8 cellular contexts compared by ENCODE assay signal in genomic region chr4:119454491-119455270, GRCh38.
A peak's percentile ranks its signal among the peaks of the same experiment; 100 is the strongest.
DNase-seq lines count a peak whose midpoint lies in the region; ATAC-seq and TF ChIP-seq lines count a peak whose summit lies in the region.
"Not testable (repeated sequence)": the region's sequence is repeated elsewhere in the genome, so short reads cannot be mapped to it uniquely, and the experiment has no call there.

No MANE protein-coding gene starts in this region.

- not testable (repeated sequence) for H4K20me1 ChIP-seq in MM.1S (ENCODE audit: insufficient read depth, low read length); neural progenitor cell (ENCODE audit: low read depth)

- peak overlapping the region; percentile 96 for H3K27ac Mint-ChIP-seq in neural progenitor cell

- not testable (repeated sequence) for H3K9me2 ChIP-seq in MM.1S (replicated peaks; ENCODE audit: insufficient read depth, low read length)

- H3K9me3 Mint-ChIP-seq in neural progenitor cell, result not testable (repeated sequence)

- peak; percentile 81 for DNase-seq in GF-D8 (lab: John Stamatoyannopoulos, UW)
- DNase-seq in HCEC 1CT, result peak; percentile 78
- peak; percentile 98 for DNase-seq in MM.1S
- peak; percentile 49 for DNase-seq in SHP77 treated with DMSO at 0.1 percent for 48 hours (lab: John Stamatoyannopoulos, UW)
- peak; percentile 96 for DNase-seq in activated gamma-delta T cell treated with anti-CD3 and anti-CD28 coated beads, Interleukin-2, amount 50 U/mL, for 16 hours (ENCODE audit: low read depth)
- DNase-seq in foreskin keratinocyte, result peak; percentile 78 to 90
- peak; percentile 98 for DNase-seq in neural progenitor cell (ENCODE audit: low spot score)

- ATAC-seq in foreskin keratinocyte, result peak; percentile 100

- not testable (repeated sequence) for H3K36me3 ChIP-seq in MM.1S (replicated peaks; ENCODE audit: insufficient read depth, low read length); neural progenitor cell; stomach smooth muscle (ENCODE audit: control insufficient read depth in 2 of 2, insufficient read depth in 2 of 2, low read length in 2 of 2)

- H2AFZ ChIP-seq in MM.1S (ENCODE audit: low read length) (peak overlapping the region; percentile 74), neural progenitor cell (replicated peaks) (peak overlapping the region; percentile 90)

- H3K4me2 ChIP-seq in MM.1S (ENCODE audit: low read depth, low read length), result peak overlapping the region; percentile 54; the same call in 1 of the 2 replicates
- H3K4me2 ChIP-seq in neural progenitor cell, result peak overlapping the region; percentile 62

- H3K27ac ChIP-seq in MM.1S (ENCODE audit: low read length) (peak overlapping the region; percentile 89; the same call in 1 of the 2 replicates), foreskin keratinocyte (peak overlapping the region; percentile 96), neural progenitor cell (peak overlapping the region; percentile 84), stomach smooth muscle (ENCODE audit: low read length) (peak overlapping the region; percentile 95)

- TF ChIP-seq CTCF in MM.1S (IDR thresholded peaks at IDR 0.05; ENCODE audit: low read length), result not testable (repeated sequence)
- peak; percentile 53 for TF ChIP-seq CTCF in foreskin keratinocyte (conservative IDR thresholded peaks at IDR 0.05)
- TF ChIP-seq CTCF in neural progenitor cell (IDR thresholded peaks at IDR 0.05), result peak; percentile 10

- not testable (repeated sequence) for H3K79me2 ChIP-seq in MM.1S (ENCODE audit: low read length); neural progenitor cell (ENCODE audit: low read depth)

- H3K27me3 Mint-ChIP-seq in neural progenitor cell (ENCODE audit: insufficient read depth, low read depth), result not testable (repeated sequence)

- H3K9ac ChIP-seq in MM.1S (ENCODE audit: low read length) (peak overlapping the region; percentile 88), neural progenitor cell (peak overlapping the region; percentile 87), stomach smooth muscle (ENCODE audit: low read length in 2 of 2) (peak overlapping the region; percentile 77 to 85)

- H3K4me1 Mint-ChIP-seq in neural progenitor cell, result not testable (repeated sequence)

- H3K4me3 ChIP-seq in MM.1S (ENCODE audit: low read length), result peak overlapping the region; percentile 77
- peak overlapping the region; percentile 65 for H3K4me3 ChIP-seq in neural progenitor cell
- peak overlapping the region; percentile 62 to 78 for H3K4me3 ChIP-seq in stomach smooth muscle (ENCODE audit: low read length in 2 of 2)

- not testable (repeated sequence) for H3K27me3 ChIP-seq in MM.1S (replicated peaks; ENCODE audit: insufficient read depth, low read length); foreskin keratinocyte; neural progenitor cell; stomach smooth muscle (ENCODE audit: control insufficient read depth in 1 of 2, insufficient read depth in 2 of 2, low read length in 2 of 2)

- H3K36me3 Mint-ChIP-seq in neural progenitor cell, result not testable (repeated sequence)

- not testable (repeated sequence) for H3K4me1 ChIP-seq in MM.1S (ENCODE audit: low read length); foreskin keratinocyte; neural progenitor cell; stomach smooth muscle (ENCODE audit: control insufficient read depth, insufficient read depth, low read length)

- H3K9me3 ChIP-seq in MM.1S (replicated peaks; ENCODE audit: insufficient read depth, low read length); neural progenitor cell (ENCODE audit: low read depth); stomach smooth muscle (ENCODE audit: control insufficient read depth in 2 of 2, low read length in 2 of 2): not testable (repeated sequence)

- not testable (repeated sequence) for H3F3A ChIP-seq in MM.1S (ENCODE audit: insufficient read depth, low read length); neural progenitor cell (ENCODE audit: low read depth)

- peak overlapping the region; percentile 91 for H3K4me3 Mint-ChIP-seq in neural progenitor cell

Comparison
In these comparisons a context has a peak if more than half of its experiments do, and no peak if none do; other contexts are left out.
1. Peak in every context shown above with its lines: DNase-seq, ATAC-seq, H3K4me3 ChIP-seq and H3K27ac ChIP-seq.